ENCODE assay signal across 26 cellular contexts in genomic region chr5:175715627-175716522, GRCh38. TPM values are rescaled to one million over a fixed set of nuclear protein-coding genes. Genes with fewer than 3 reads are reported as not detected.
DNase-seq lines count a peak whose midpoint lies in the region; ATAC-seq and TF ChIP-seq lines count a peak whose summit lies in the region.
"Had no signal": no experiment of that assay in that cellular context is flagged by ENCODE, and none has a peak within 500 bp of the region (broad histone marks: within the 10 kb centered on the region; RNA-seq: fewer than 3 reads in every experiment).

No MANE protein-coding gene starts in this region.

- no peak overlapping the region for H3K18ac ChIP-seq in IMR-90 (ENCODE audit: low read depth, low read length)

- in situ Hi-C loops in IMR-90 (cut with MboI; ENCODE audit: low sequenced_read_pairs): no loop called here

- no peaks in the 10 kb centered on the region for H3K79me1 ChIP-seq in IMR-90 (ENCODE audit: low read depth in 1 of 2, low read length in 2 of 2)

- intact Hi-C loops in Caco-2 (cut with micrococcal nuclease; ENCODE audit: unreplicated experiment): no loop called here
- intact Hi-C loops in IMR-90 (cut with micrococcal nuclease): loop anchor here (5.0 kb wide), 2 partner anchors 184 to 764 kb away; no protein-coding TSS in a partner anchor
- intact Hi-C loops in posterior vena cava (cut with DNase I): no loop called here
- intact Hi-C loops in thyroid gland (cut with DNase I): loop anchor here (10.0 kb wide), 1 partner anchor 181 kb away; no protein-coding TSS in a partner anchor

- POLR2A ChIA-PET in Caco-2 (lab: Charles Lee) (no interaction called here), IMR-90 (lab: Charles Lee; ENCODE audit: unreplicated experiment) (no interaction called here)

- no peak overlapping the region for H2AK9ac ChIP-seq in IMR-90 (replicated peaks; ENCODE audit: low read depth, low read length, poor library complexity)

- no peak overlapping the region for H2AK5ac ChIP-seq in IMR-90 (ENCODE audit: low read depth, low read length)

- H3K27ac Mint-ChIP-seq in Caco-2 (ENCODE audit: unreplicated experiment) (peak overlapping the region; percentile 43), endodermal cell (no peak overlapping the region)
- no peak overlapping the region for H3K27ac Mint-ChIP-seq in activated CD8-positive, alpha-beta memory T cell treated with anti-CD3 and anti-CD28 coated beads, Interleukin-2, amount 10 ng/mL, durations not matched to agents 7 days and 5 days
- H3K27ac Mint-ChIP-seq: H9, IgD-negative memory B cell had no signal

- no peak for TF ChIP-seq CTCF in Caco-2 (IDR thresholded peaks at IDR 0.05; ENCODE audit: insufficient read depth in 1 of 2, low read depth in 1 of 2, low read length in 1 of 2, severe bottlenecking in 1 of 2, unreplicated experiment in 1 of 2)
- no peak for TF ChIP-seq CTCF in IMR-90 (conservative IDR thresholded peaks at IDR 0.05; ENCODE audit: low read depth, low read length)
- no peak for TF ChIP-seq CTCF in endodermal cell (conservative IDR thresholded peaks at IDR 0.05)
- TF ChIP-seq CTCF in thyroid gland (IDR thresholded peaks at IDR 0.05): no peak

- H3K23ac ChIP-seq in IMR-90 (ENCODE audit: low read depth, low read length): no peak overlapping the region

- H3K4me2 ChIP-seq in IMR-90 (ENCODE audit: low read depth, low read length): no peak overlapping the region
- H3K4me2 ChIP-seq: SK-N-SH had no signal

- CTCF ChIA-PET in Caco-2 (lab: Charles Lee): interaction anchor here (1.0 kb wide), 1 partner anchor 182 kb away, joined by 3 read pairs; no protein-coding TSS in a partner anchor
- CTCF ChIA-PET in IMR-90 (lab: Yijun Ruan, JAX): no interaction called here
- CTCF ChIA-PET in activated CD8-positive, alpha-beta memory T cell treated with anti-CD3 and anti-CD28 coated beads, Interleukin-2, amount 10 ng/mL, durations not matched to agents 7 days and 5 days (lab: Charles Lee): interaction anchor here (1.2 kb wide), 1 partner anchor 182 kb away, joined by 9 read pairs; no protein-coding TSS in a partner anchor

- H2BK120ac ChIP-seq in IMR-90 (ENCODE audit: low read depth, low read length): no peak overlapping the region

- no peak overlapping the region for H4K91ac ChIP-seq in IMR-90 (ENCODE audit: insufficient read depth, low read depth, low read length)

- H3K4me1 ChIP-seq in Caco-2: peaks cover 9% of the 10 kb centered on the region; the same call in 1 of the 2 replicates
- no peaks in the 10 kb centered on the region for H3K4me1 ChIP-seq in IMR-90 (ENCODE audit: control insufficient read depth, insufficient read depth, low read length)
- peaks cover 5% of the 10 kb centered on the region for H3K4me1 ChIP-seq in endodermal cell (ENCODE audit: control insufficient read depth, insufficient read depth, low read length)
- H3K4me1 ChIP-seq in thyroid gland: no peaks in the 10 kb centered on the region

- H3K27me3 ChIP-seq in Caco-2 (replicated peaks; ENCODE audit: control insufficient read depth, insufficient read depth, low read length) (no peaks in the 10 kb centered on the region), IMR-90 (ENCODE audit: control insufficient read depth, insufficient read depth, low read length) (no peaks in the 10 kb centered on the region), endodermal cell (ENCODE audit: control insufficient read depth, insufficient read depth, low read length, poor library complexity, severe bottlenecking) (no peaks in the 10 kb centered on the region), thyroid gland (no peaks in the 10 kb centered on the region)

- no peaks in the 10 kb centered on the region for H4K20me1 ChIP-seq in IMR-90 (ENCODE audit: insufficient read depth, low read length)

- peak in 1 of 2 experiments; percentile 19 for DNase-seq in Caco-2
- DNase-seq in IMR-90: no peak
- peak; percentile 25 for DNase-seq in endodermal cell
- DNase-seq in posterior vena cava (ENCODE audit: low spot score): peak; percentile 62
- no peak for DNase-seq in activated CD8-positive, alpha-beta memory T cell treated with anti-CD3 and anti-CD28 coated beads, Interleukin-2, amount 10 ng/mL, durations not matched to agents 7 days and 5 days
- no peak for DNase-seq in thyroid gland
- DNase-seq in NCI-H82 treated with DMSO at 0.1 percent for 48 hours (lab: John Stamatoyannopoulos, UW; ENCODE audit: unreplicated experiment): no peak
- DNase-seq: ACHN, C1 segment of cervical spinal cord, DMS 273 treated with DMSO at 0.1 percent for 48 hours, DND-41, H9, Karpas-422, NCI-H1048, NCI-H1436 treated with DMSO at 0.1 percent for 48 hours, NCI-H2029 treated with DMSO at 0.1 percent for 48 hours, NCI-H2171, NCI-H446 treated with DMSO at 0.1 percent for 48 hours, NCI-H69, SHP77, SK-N-SH had no signal

- H4K8ac ChIP-seq in IMR-90 (ENCODE audit: low read depth in 2 of 2, low read length in 2 of 2): no peak overlapping the region

- H3K36me3 Mint-ChIP-seq in Caco-2 (ENCODE audit: insufficient read depth, unreplicated experiment) (no peaks in the 10 kb centered on the region), endodermal cell (ENCODE audit: low read depth) (peaks cover 11% of the 10 kb centered on the region)
- H3K36me3 Mint-ChIP-seq in activated CD8-positive, alpha-beta memory T cell treated with anti-CD3 and anti-CD28 coated beads, Interleukin-2, amount 10 ng/mL, durations not matched to agents 7 days and 5 days: peaks cover 5% of the 10 kb centered on the region
- H3K36me3 Mint-ChIP-seq: IgD-negative memory B cell had no signal

- BruUV-seq in Caco-2 (replicated peaks; lab: Mats Ljungman, UMichigan) (no TSS peak), IMR-90 (replicated peaks; lab: Mats Ljungman, UMichigan) (no TSS peak)

- TF ChIP-seq POLR2A in IMR-90 (IDR thresholded peaks at IDR 0.05; ENCODE audit: low read depth, low read length) (no peak), thyroid gland (IDR thresholded peaks at IDR 0.05) (no peak)

- no peak overlapping the region for H3K4ac ChIP-seq in IMR-90 (ENCODE audit: low read depth, low read length)

- no peak overlapping the region for H4K5ac ChIP-seq in IMR-90 (ENCODE audit: low read depth, low read length)

- no peak overlapping the region for H2BK5ac ChIP-seq in IMR-90 (ENCODE audit: low read depth, low read length, poor library complexity, severe bottlenecking)

- H3K27ac ChIP-seq in IMR-90 (ENCODE audit: insufficient read depth, low read length): no peak overlapping the region
- H3K27ac ChIP-seq in endodermal cell (ENCODE audit: low read depth, low read length): no peak overlapping the region
- H3K27ac ChIP-seq in thyroid gland: no peak overlapping the region
- H3K27ac ChIP-seq: HL-60 had no signal

- H3K4me3 Mint-ChIP-seq in Caco-2 (ENCODE audit: unreplicated experiment): no peak overlapping the region
- H3K4me3 Mint-ChIP-seq in endodermal cell: no peak overlapping the region
- no peak overlapping the region for H3K4me3 Mint-ChIP-seq in activated CD8-positive, alpha-beta memory T cell treated with anti-CD3 and anti-CD28 coated beads, Interleukin-2, amount 10 ng/mL, durations not matched to agents 7 days and 5 days
- H3K4me3 Mint-ChIP-seq: H9, IgD-negative memory B cell had no signal

- H3K9me3 ChIP-seq in Caco-2 (no peaks in the 10 kb centered on the region), IMR-90 (ENCODE audit: control insufficient read depth, insufficient read depth, low read length) (peaks cover 14% of the 10 kb centered on the region; the same call in 1 of the 2 replicates), endodermal cell (ENCODE audit: control insufficient read depth, low read length) (peaks cover 45% of the 10 kb centered on the region), thyroid gland (no peaks in the 10 kb centered on the region)
- H3K9me3 ChIP-seq: SK-N-SH had no signal

- H3K9me3 Mint-ChIP-seq in Caco-2 (ENCODE audit: unreplicated experiment) (peaks cover 25% of the 10 kb centered on the region), endodermal cell (peaks cover 50% of the 10 kb centered on the region)
- H3K9me3 Mint-ChIP-seq in activated CD8-positive, alpha-beta memory T cell treated with anti-CD3 and anti-CD28 coated beads, Interleukin-2, amount 10 ng/mL, durations not matched to agents 7 days and 5 days (ENCODE audit: low read depth): peaks cover 14% of the 10 kb centered on the region

- 36% methylated on average over 3 of the region's 10 CpGs; no CpG with 5 or more reads in 1 of the 2 experiments for WGBS in IMR-90 (ENCODE audit: extremely low coverage in 2 of 2, insufficient read length in 1 of 2), 2 experiments
- WGBS in endodermal cell (ENCODE audit: insufficient coverage in 1 of 2, insufficient read length in 1 of 2), 2 experiments: 92 to 98% methylated on average over 9 to 10 of the region's 10 CpGs
- WGBS in thyroid gland, 2 donors: 91 to 96% methylated on average over 10 of the region's 10 CpGs

- no peak for TF ChIP-seq RAD21 in IMR-90 (IDR thresholded peaks at IDR 0.05; ENCODE audit: low read length)

- no peaks in the 10 kb centered on the region for H3K9me1 ChIP-seq in IMR-90 (ENCODE audit: insufficient read depth, low read length)

- no peak for ATAC-seq in IMR-90 (ENCODE audit: low read depth)
- ATAC-seq in activated CD8-positive, alpha-beta memory T cell treated with anti-CD3 and anti-CD28 coated beads, Interleukin-2, amount 10 ng/mL, durations not matched to agents 7 days and 5 days: no peak
- ATAC-seq: Panc1 had no signal

- dilution Hi-C loops in IMR-90 (cut with HindIII; ENCODE audit: low sequenced_read_pairs, unreplicated experiment): no loop called here

- H3K36me3 ChIP-seq in Caco-2 (ENCODE audit: control insufficient read depth, insufficient read depth, low read length) (no peaks in the 10 kb centered on the region), IMR-90 (ENCODE audit: control insufficient read depth, insufficient read depth, low read length) (no peaks in the 10 kb centered on the region), endodermal cell (ENCODE audit: control insufficient read depth, insufficient read depth, low read length) (no peaks in the 10 kb centered on the region), thyroid gland (no peaks in the 10 kb centered on the region)

- no peak overlapping the region for H3K56ac ChIP-seq in IMR-90 (ENCODE audit: extremely low read depth, insufficient read depth, low read length)

- H3K9ac ChIP-seq in IMR-90 (ENCODE audit: low read depth, low read length) (no peak overlapping the region), endodermal cell (ENCODE audit: extremely low read depth, low read length, poor library complexity, severe bottlenecking) (no peak overlapping the region)
- H3K9ac ChIP-seq: SK-N-SH had no signal

- peak overlapping the region; percentile 43 for H2AFZ ChIP-seq in IMR-90 (replicated peaks; ENCODE audit: low read length, poor library complexity)

- no peak overlapping the region for H3K4me3 ChIP-seq in Caco-2 (ENCODE audit: low read depth, low read length)
- H3K4me3 ChIP-seq in IMR-90 (ENCODE audit: insufficient read depth, low read depth, low read length): no peak overlapping the region
- H3K4me3 ChIP-seq in endodermal cell (ENCODE audit: low read length): no peak overlapping the region
- no peak overlapping the region for H3K4me3 ChIP-seq in thyroid gland (replicated peaks in 1 of 3)

- H3K27me3 Mint-ChIP-seq in Caco-2 (ENCODE audit: insufficient read depth, unreplicated experiment) (no peaks in the 10 kb centered on the region), endodermal cell (ENCODE audit: insufficient read depth) (peaks cover 14% of the 10 kb centered on the region)
- peaks cover 2% of the 10 kb centered on the region for H3K27me3 Mint-ChIP-seq in activated CD8-positive, alpha-beta memory T cell treated with anti-CD3 and anti-CD28 coated beads, Interleukin-2, amount 10 ng/mL, durations not matched to agents 7 days and 5 days

- H3K4me1 Mint-ChIP-seq in Caco-2 (ENCODE audit: low read depth, unreplicated experiment): peaks cover 11% of the 10 kb centered on the region
- H3K4me1 Mint-ChIP-seq in endodermal cell: peaks cover 3% of the 10 kb centered on the region
- peaks cover 1% of the 10 kb centered on the region for H3K4me1 Mint-ChIP-seq in activated CD8-positive, alpha-beta memory T cell treated with anti-CD3 and anti-CD28 coated beads, Interleukin-2, amount 10 ng/mL, durations not matched to agents 7 days and 5 days
- H3K4me1 Mint-ChIP-seq: IgD-negative memory B cell had no signal

- no peak overlapping the region for H2BK20ac ChIP-seq in IMR-90 (ENCODE audit: low read depth, low read length)

- H2BK15ac ChIP-seq in IMR-90 (ENCODE audit: low read depth, low read length): no peak overlapping the region

- no peak overlapping the region for H3K14ac ChIP-seq in IMR-90 (replicated peaks; ENCODE audit: low read depth, low read length)

RNA-seq across cellular contexts. Expression of gene HRH2, which starts 58.0 kb away (rescaled TPM):
- total RNA-seq in Caco-2 (2022) (not detected in 2 replicates), IMR-90 (2012; rRNA removed) (not detected in 2 replicates), endodermal cell (1 to 10 TPM; 2.1 to 3.3 TPM), posterior vena cava (1 to 10 TPM; 6.9 to 8.2 TPM), thyroid gland (1 to 10 TPM in 2 of 4 donors, under 1 TPM in 2; 0.44 to 2.3 (median 1.4) TPM)
- not detected in 2 replicates for polyA plus RNA-seq in IMR-90 (2012; rRNA removed)
- not detected in 2 replicates for polyA plus RNA-seq in IMR-90 (2012; cell fraction: cytosol; rRNA removed)
- not detected in 2 replicates for polyA plus RNA-seq in IMR-90 (2012; cell fraction: nucleus; rRNA removed; ENCODE audit: low replicate concordance)
- polyA plus RNA-seq in endodermal cell (2013, experiment 1 of 2): 1.3 TPM
- 1.1 TPM for polyA plus RNA-seq in endodermal cell (2013, experiment 2 of 2)
- total RNA-seq in activated CD8-positive, alpha-beta memory T cell treated with anti-CD3 and anti-CD28 coated beads, Interleukin-2, amount 10 ng/mL, durations not matched to agents 7 days and 5 days: 10 to 100 TPM in 1 of 2 experiments, 1 to 10 TPM in 1; 6.8 to 21.4 TPM
- total RNA-seq: G401, MCF 10A had no signal

Comparison
In these comparisons a context has a peak if more than half of its experiments do, and no peak if none do; other contexts are left out.
1. DNase-seq: peak in endodermal cell (single experiment) and posterior vena cava (single experiment); none in IMR-90 (single experiment), activated CD8-positive, alpha-beta memory T cell treated with anti-CD3 and anti-CD28 coated beads, Interleukin-2, amount 10 ng/mL, durations not matched to agents 7 days and 5 days (single experiment), thyroid gland (0 of 2) and NCI-H82 treated with DMSO at 0.1 percent for 48 hours (single experiment).
2. intact Hi-C loops: an anchor here in IMR-90 (5.0 kb wide) and thyroid gland (10.0 kb wide); none called in Caco-2 and posterior vena cava.